In genomic region chr16:53094013-53094630, GRCh38 we compare ENCODE assay signal across 8 cellular contexts. TPM values are rescaled to one million over a fixed set of nuclear protein-coding genes. Genes with fewer than 3 reads are reported as not detected.
DNase-seq lines count a peak whose midpoint lies in the region; ATAC-seq, FAIRE-seq and TF ChIP-seq lines count a peak whose summit lies in the region.

No MANE protein-coding gene starts in this region.

- H3K36me3 ChIP-seq in SK-N-SH (replicated peaks in 1 of 2; ENCODE audit: control insufficient read depth in 1 of 2, insufficient read depth in 2 of 2, low read length in 1 of 2), result no peaks in the 10 kb centered on the region
- no peaks in the 10 kb centered on the region; a peak in 2 of 5 replicates for H3K36me3 ChIP-seq in HepG2 (replicated peaks in 1 of 2; ENCODE audit: control insufficient read depth in 1 of 2, insufficient read depth in 2 of 2, low read length in 2 of 2)
- H3K36me3 ChIP-seq in urinary bladder (ENCODE audit: insufficient read depth), result no peaks in the 10 kb centered on the region

- TF ChIP-seq RAD21 in SK-N-SH (IDR thresholded peaks at IDR 0.05; ENCODE audit: low read length), result no peak
- no peak for TF ChIP-seq RAD21 in HepG2 (CRISPR knock-in tag; IDR thresholded peaks at IDR 0.05)

- no peak for TF ChIP-seq CTCF in SK-N-SH (IDR thresholded peaks at IDR 0.05)
- TF ChIP-seq CTCF in HepG2 (CRISPR knock-in tag; IDR thresholded peaks at IDR 0.05), result no peak

- H3K9ac ChIP-seq in SK-N-SH (no peak overlapping the region), HepG2 (ENCODE audit: insufficient read depth, low read depth, low read length) (no peak overlapping the region)

- no peak for DNase-seq in SK-N-SH
- peak; percentile 26 for DNase-seq in NCI-H2029 treated with DMSO at 0.1 percent for 48 hours (lab: John Stamatoyannopoulos, UW)
- DNase-seq in activated gamma-delta T cell treated with Interleukin-2 at 50 U/mL for 16 hours, result peak; percentile 20
- DNase-seq in HepG2 (ENCODE audit: low spot score), result no peak
- no peak for DNase-seq in stimulated activated CD4-positive, alpha-beta T cell treated with anti-CD3 and anti-CD28 coated beads, Interleukin-1b, Interleukin-23, amount 100 ng/mL, for 48 hours

- no peaks in the 10 kb centered on the region for H4K20me1 ChIP-seq in SK-N-SH (ENCODE audit: insufficient read depth)
- no peaks in the 10 kb centered on the region for H4K20me1 ChIP-seq in HepG2 (ENCODE audit: insufficient read depth, low read length)

- H3F3A ChIP-seq in SK-N-SH (replicated peaks; ENCODE audit: insufficient read depth), result peaks cover 35% of the 10 kb centered on the region

- POLR2A ChIA-PET in SK-N-SH (lab: Yijun Ruan, JAX) (no interaction called here), HepG2 (lab: Yijun Ruan, JAX) (no interaction called here)

- no peak for TF ChIP-seq POLR2A in HepG2 (IDR thresholded peaks at IDR 0.05; ENCODE audit: insufficient read depth in 1 of 2, low read depth in 2 of 2, low read length in 2 of 2)

- no peaks in the 10 kb centered on the region for H3K9me3 ChIP-seq in SK-N-SH
- no peaks in the 10 kb centered on the region for H3K9me3 ChIP-seq in HepG2 (ENCODE audit: low read length)

- H3K4me3 ChIP-seq in SK-N-SH (ENCODE audit: low read depth in 2 of 2, low read length in 1 of 2) (no peak overlapping the region), HepG2 (replicated peaks in 1 of 3; ENCODE audit: insufficient read depth in 1 of 3, low read depth in 2 of 3, low read length in 3 of 3) (no peak overlapping the region), urinary bladder (ENCODE audit: low read depth, low read length) (no peak overlapping the region)

- H2AFZ ChIP-seq in SK-N-SH (ENCODE audit: low read depth), result no peak overlapping the region
- H2AFZ ChIP-seq in HepG2 (ENCODE audit: low read length), result no peak overlapping the region

- 78% methylated on average over 6 of the region's 10 CpGs for WGBS in SK-N-SH (ENCODE audit: low lambda C conversion rate)
- 91% methylated on average over 10 of the region's 10 CpGs for WGBS in HepG2 (ENCODE audit: low lambda C conversion rate)
- WGBS in urinary bladder, result 65% methylated on average over 10 of the region's 10 CpGs

- H3K9me2 ChIP-seq in SK-N-SH, result no peaks in the 10 kb centered on the region

- no peaks in the 10 kb centered on the region for H3K27me3 ChIP-seq in SK-N-SH (ENCODE audit: insufficient read depth)
- H3K27me3 ChIP-seq in HepG2 (ENCODE audit: control insufficient read depth in 1 of 2, insufficient read depth in 2 of 2, low read length in 2 of 2), result no peaks in the 10 kb centered on the region; a peak in 1 of 5 replicates

- CTCF ChIA-PET in SK-N-SH (lab: Yijun Ruan, JAX) (interaction anchor here (0.9 to 1.4 kb wide), 3 partner anchors 8 to 189 kb away, joined by 3 to 5 read pairs (median 3); partner anchors contain the start of gene CHD9), HepG2 (lab: Yijun Ruan, JAX; ENCODE audit: low intra/inter-chr PET ratio, low total read pairs) (no interaction called here)

- no TSS peak for BruUV-seq in HepG2 (replicated peaks; lab: Mats Ljungman, UMichigan)

- H3K27ac ChIP-seq in SK-N-SH (ENCODE audit: low read depth in 2 of 2, low read length in 1 of 2) (peak overlapping the region in 1 of 2 experiments; percentile 98; a peak in 3 of 4 replicates), HepG2 (ENCODE audit: extremely low read length, insufficient read depth, low read length) (no peak overlapping the region), urinary bladder (ENCODE audit: low read depth) (peak overlapping the region; percentile 46)

- H3K4me1 ChIP-seq in SK-N-SH (ENCODE audit: control insufficient read depth in 1 of 2, insufficient read depth in 2 of 2, low read depth in 1 of 2, low read length in 1 of 2) (peaks cover 40 to 50% of the 10 kb centered on the region in 2 experiments), HepG2 (ENCODE audit: insufficient read depth, low read length) (peaks cover 59% of the 10 kb centered on the region), urinary bladder (ENCODE audit: insufficient read depth) (peaks cover 4% of the 10 kb centered on the region)

- intact Hi-C loops in HepG2 (cut with micrococcal nuclease; ENCODE audit: unreplicated experiment), result no loop called here

- H3K4me2 ChIP-seq in SK-N-SH (no peak overlapping the region), HepG2 (ENCODE audit: low read depth, low read length) (no peak overlapping the region)

- in situ Hi-C loops in HepG2 (cut with HindIII; ENCODE audit: extremely low pct_ligation_motif_present, low pct_unique_long_range_greater_than_20kb), result no loop called here

- no peak for ATAC-seq in SK-N-SH treated with all-trans-retinoic acid at 6 μM for 48 hours
- ATAC-seq in HG02623 (IDR thresholded peaks at IDR 0.05; ENCODE audit: unreplicated experiment), result peak; percentile 47
- ATAC-seq in HepG2, result no peak

- FAIRE-seq in HepG2 (lab: Jason Lieb, UNC), result no peak

- no peak for TF ChIP-seq EP300 in SK-N-SH (IDR thresholded peaks at IDR 0.05; ENCODE audit: borderline replicate concordance in 1 of 2, low read depth in 1 of 2, low read length in 1 of 2)
- TF ChIP-seq EP300 in HepG2 (IDR thresholded peaks at IDR 0.05; ENCODE audit: low read depth in 2 of 2, low read length in 2 of 2), result no peak
- TF ChIP-seq EP300 in HepG2 (CRISPR knock-in tag; IDR thresholded peaks at IDR 0.05; ENCODE audit: borderline replicate concordance), result no peak

- H3K79me2 ChIP-seq in SK-N-SH (ENCODE audit: insufficient read depth) (peaks cover 44% of the 10 kb centered on the region), HepG2 (ENCODE audit: insufficient read depth, low read length) (peaks cover 15% of the 10 kb centered on the region)

TF ChIP-seq in SK-N-SH, 30 proteins besides CTCF, POLR2A, EP300 and RAD21 (continues in another document):
- peak; percentile 40; the same call in 1 of the 2 replicates for TF ChIP-seq MXI1 (IDR thresholded peaks at IDR 0.05; ENCODE audit: low read depth, low read length)

TF ChIP-seq in SK-N-SH treated with all-trans-retinoic acid at 6 μM for 48 hours, 23 proteins besides CTCF, POLR2A, EP300 and RAD21 (continues in another document):
- TF ChIP-seq ARNTL (CRISPR knock-in tag; IDR thresholded peaks at IDR 0.05; ENCODE audit: borderline replicate concordance, low read depth), result no peak

RNA-seq across cellular contexts. Expression of gene CHD9, which starts 39.3 kb away (rescaled TPM):
- polyA plus RNA-seq in SK-N-SH (2012; rRNA removed) (6.2 and 9.2 TPM in 2 replicates), HepG2 (2011; rRNA removed) (15.6 and 23.4 TPM in 2 replicates), urinary bladder (16.8 TPM)
- 8.2 and 10.6 TPM in 2 replicates for polyA plus RNA-seq in SK-N-SH (2012; cell fraction: cytosol; rRNA removed)
- 10.2 and 20.1 TPM in 2 replicates for polyA plus RNA-seq in SK-N-SH (2012; cell fraction: nucleus; rRNA removed)
- total RNA-seq in HepG2 (2016; rRNA removed; fragmentation: Illumina TruSeq; extraction: Trizol) (27.7 and 31.0 TPM in 2 replicates), urinary bladder (221 TPM)
- total RNA-seq in HepG2 (2016; cell fraction: cytosol; rRNA removed; fragmentation: Illumina TruSeq; extraction: Trizol; ENCODE audit: low read depth), result 27.5 and 34.1 TPM in 2 replicates
- total RNA-seq in HepG2 (2016; cell fraction: insoluble cytoplasmic fraction; rRNA removed; fragmentation: Illumina TruSeq; extraction: Trizol), result 24.3 and 27.8 TPM in 2 replicates
- total RNA-seq in HepG2 (2016; cell fraction: membrane; rRNA removed; fragmentation: Illumina TruSeq; extraction: Trizol), result 36.3 and 42.8 TPM in 2 replicates
- total RNA-seq in HepG2 (2016; cell fraction: nucleus; rRNA removed; fragmentation: Illumina TruSeq; extraction: Trizol), result 59.7 and 62.9 TPM in 2 replicates
- polyA plus RNA-seq in HepG2 (2011; cell fraction: cytosol; rRNA removed), result 4.6 and 8.3 TPM in 2 replicates
- 14.2 and 15.9 TPM in 2 replicates for polyA plus RNA-seq in HepG2 (2011; cell fraction: nucleus; rRNA removed)
- 12.6 and 14.0 TPM in 2 replicates for polyA plus RNA-seq in HepG2 (2012)
- 3.8 and 4.6 TPM in 2 replicates for polyA plus RNA-seq in HepG2 (2016; cell fraction: cytosol; fragmentation: Illumina TruSeq; extraction: Trizol; ENCODE audit: low read depth)
- 13.8 and 14.0 TPM in 2 replicates for polyA plus RNA-seq in HepG2 (2016; cell fraction: insoluble cytoplasmic fraction; fragmentation: Illumina TruSeq; extraction: Trizol; ENCODE audit: low read depth)
- 4.5 and 4.8 TPM in 2 replicates for polyA plus RNA-seq in HepG2 (2016; cell fraction: membrane; fragmentation: Illumina TruSeq; extraction: Trizol; ENCODE audit: low read depth)
- 28.9 and 31.3 TPM in 2 replicates for polyA plus RNA-seq in HepG2 (2016; cell fraction: nucleus; fragmentation: Illumina TruSeq; extraction: Trizol; ENCODE audit: insufficient read depth, low read depth)
- 41.1 and 58.0 TPM in 2 replicates for polyA minus RNA-seq in HepG2 (2011; rRNA and poly(A)+ RNA removed; ENCODE audit: low replicate concordance)
- polyA minus RNA-seq in HepG2 (2011; cell fraction: cytosol; rRNA and poly(A)+ RNA removed), result 25.3 and 26.6 TPM in 2 replicates
- polyA minus RNA-seq in HepG2 (2011; cell fraction: nucleus; rRNA and poly(A)+ RNA removed), result 164 and 186 TPM in 2 replicates

RNA-seq across cellular contexts. Expression of gene CHD9NB, which starts 41.4 kb away (rescaled TPM):
- polyA plus RNA-seq in SK-N-SH (2012; rRNA removed), result 2.5 and 2.7 TPM in 2 replicates
- 2.0 and 2.3 TPM in 2 replicates for polyA plus RNA-seq in SK-N-SH (2012; cell fraction: cytosol; rRNA removed)
- polyA plus RNA-seq in SK-N-SH (2012; cell fraction: nucleus; rRNA removed), result 4.0 and 5.2 TPM in 2 replicates
- 0.18 and 0.34 TPM in 2 replicates for total RNA-seq in HepG2 (2016; rRNA removed; fragmentation: Illumina TruSeq; extraction: Trizol)
- total RNA-seq in HepG2 (2016; cell fraction: cytosol; rRNA removed; fragmentation: Illumina TruSeq; extraction: Trizol; ENCODE audit: low read depth), result 0.18 and 0.30 TPM in 2 replicates
- 0.39 and 0.67 TPM in 2 replicates for total RNA-seq in HepG2 (2016; cell fraction: insoluble cytoplasmic fraction; rRNA removed; fragmentation: Illumina TruSeq; extraction: Trizol)
- total RNA-seq in HepG2 (2016; cell fraction: membrane; rRNA removed; fragmentation: Illumina TruSeq; extraction: Trizol), result 0.46 and 0.55 TPM in 2 replicates
- total RNA-seq in HepG2 (2016; cell fraction: nucleus; rRNA removed; fragmentation: Illumina TruSeq; extraction: Trizol), result 0.59 and 0.72 TPM in 2 replicates
- 0.05 and 0.17 TPM in 2 replicates for polyA plus RNA-seq in HepG2 (2011; rRNA removed)
- polyA plus RNA-seq in HepG2 (2011; cell fraction: cytosol; rRNA removed), result 0.10 and 0.13 TPM in 2 replicates
- 0.55 and 0.87 TPM in 2 replicates for polyA plus RNA-seq in HepG2 (2011; cell fraction: nucleus; rRNA removed)
- 0.28 and 0.34 TPM in 2 replicates for polyA plus RNA-seq in HepG2 (2012)
- polyA plus RNA-seq in HepG2 (2016; cell fraction: cytosol; fragmentation: Illumina TruSeq; extraction: Trizol; ENCODE audit: low read depth), result 0.19 and 0.37 TPM in 2 replicates
- 0.37 and 0.45 TPM in 2 replicates for polyA plus RNA-seq in HepG2 (2016; cell fraction: insoluble cytoplasmic fraction; fragmentation: Illumina TruSeq; extraction: Trizol; ENCODE audit: low read depth)
- polyA plus RNA-seq in HepG2 (2016; cell fraction: membrane; fragmentation: Illumina TruSeq; extraction: Trizol; ENCODE audit: low read depth), result 0.31 and 0.35 TPM in 2 replicates
- polyA plus RNA-seq in HepG2 (2016; cell fraction: nucleus; fragmentation: Illumina TruSeq; extraction: Trizol; ENCODE audit: insufficient read depth, low read depth), result 0.37 and 0.73 TPM in 2 replicates
- 0.46 and 0.47 TPM in 2 replicates for polyA minus RNA-seq in HepG2 (2011; rRNA and poly(A)+ RNA removed; ENCODE audit: low replicate concordance)
- not detected in 2 replicates for polyA minus RNA-seq in HepG2 (2011; cell fraction: cytosol; rRNA and poly(A)+ RNA removed)
- 1.2 and 3.3 TPM in 2 replicates for polyA minus RNA-seq in HepG2 (2011; cell fraction: nucleus; rRNA and poly(A)+ RNA removed)
- 3.4 TPM for total RNA-seq in urinary bladder
- 1.4 TPM for polyA plus RNA-seq in urinary bladder

Comparison
In these comparisons a context has a peak if more than half of its experiments do, and no peak if none do; other contexts are left out.
1. DNase-seq: peak in NCI-H2029 treated with DMSO at 0.1 percent for 48 hours (single experiment) and activated gamma-delta T cell treated with Interleukin-2 at 50 U/mL for 16 hours (single experiment); none in SK-N-SH (single experiment), HepG2 (single experiment) and stimulated activated CD4-positive, alpha-beta T cell treated with anti-CD3 and anti-CD28 coated beads, Interleukin-1b, Interleukin-23, amount 100 ng/mL, for 48 hours (single experiment).
2. Of the 25 proteins assayed by ChIP-seq in both HepG2 and SK-N-SH: peak only in HepG2: none; only in SK-N-SH: MXI1; in both: none; in neither: 24.